ENCODE assay signal across 23 cellular contexts in genomic region chrX:130321550-130321949, GRCh38. TPM values are rescaled to one million over a fixed set of nuclear protein-coding genes. Genes with fewer than 3 reads are reported as not detected.
DNase-seq lines count a peak whose midpoint lies in the region; ATAC-seq, FAIRE-seq and TF ChIP-seq lines count a peak whose summit lies in the region.
"Had no signal": no experiment of that assay in that cellular context is flagged by ENCODE, and none has a peak within 500 bp of the region (broad histone marks: within the 10 kb centered on the region; RNA-seq: fewer than 3 reads in every experiment).

No MANE protein-coding gene starts in this region.

- H3K9me2 ChIP-seq in MM.1S (replicated peaks; ENCODE audit: insufficient read depth, low read length), result no peaks in the 10 kb centered on the region

- H3K27me3 ChIP-seq in MM.1S (replicated peaks; ENCODE audit: insufficient read depth, low read length) (no peaks in the 10 kb centered on the region), Peyer's patch (no peaks in the 10 kb centered on the region)
- H3K27me3 ChIP-seq: foreskin keratinocyte, tibial artery had no signal

- H3K27me3 Mint-ChIP-seq in chondrocyte (ENCODE audit: low read depth), result peaks cover 34% of the 10 kb centered on the region
- H3K27me3 Mint-ChIP-seq: stimulated activated naive B cell treated with anti-CD40 and anti-IgM and Interleukin-4, amounts not matched to agents 10 μg/mL and 1 μg/mL and 100 μg/mL, for 72 hours had no signal

- TF ChIP-seq POLR2A in Peyer's patch (IDR thresholded peaks at IDR 0.05), result no peak

- H3K9me3 Mint-ChIP-seq in chondrocyte (ENCODE audit: low read depth), result peaks cover 13% of the 10 kb centered on the region

- H3K4me1 ChIP-seq in MM.1S (ENCODE audit: low read length) (peaks cover 13% of the 10 kb centered on the region), Peyer's patch (no peaks in the 10 kb centered on the region)
- H3K4me1 ChIP-seq: foreskin keratinocyte, tibial artery had no signal

- peak overlapping the region; percentile 58; the same call in 1 of the 2 replicates for H3K4me2 ChIP-seq in MM.1S (ENCODE audit: low read depth, low read length)

- H3K9ac ChIP-seq in MM.1S (ENCODE audit: low read length), result no peak overlapping the region

- H3K27ac Mint-ChIP-seq in chondrocyte (ENCODE audit: unreplicated experiment), result no peak overlapping the region
- H3K27ac Mint-ChIP-seq: activated CD8-positive, alpha-beta T cell treated with anti-CD3 and anti-CD28 coated beads, Interleukin-2, amount 10 ng/mL, durations not matched to agents 7 days and 5 days; activated naive CD8-positive, alpha-beta T cell; activated T-cell treated with anti-CD3 and anti-CD28 coated beads, Interleukin-2, amount 50 U/mL, for 72 hours; stimulated activated naive B cell treated with anti-CD40 and anti-IgM and Interleukin-4, amounts not matched to agents 10 μg/mL and 1 μg/mL and 100 μg/mL, for 72 hours had no signal

- H3K4me3 ChIP-seq in MM.1S (ENCODE audit: low read length) (peak overlapping the region; percentile 11), Peyer's patch (no peak overlapping the region)
- H3K4me3 ChIP-seq: tibial artery had no signal

- H3K36me3 ChIP-seq in MM.1S (replicated peaks; ENCODE audit: insufficient read depth, low read length) (no peaks in the 10 kb centered on the region), Peyer's patch (no peaks in the 10 kb centered on the region)
- H3K36me3 ChIP-seq: neutrophil, tibial artery had no signal

- TF ChIP-seq CTCF in MM.1S (IDR thresholded peaks at IDR 0.05; ENCODE audit: low read length), result no peak
- no peak for TF ChIP-seq CTCF in chondrocyte (IDR thresholded peaks at IDR 0.05)
- TF ChIP-seq CTCF in Peyer's patch (IDR thresholded peaks at IDR 0.05), result no peak

- DNase-seq in MM.1S (peak; percentile 81), chondrocyte (ENCODE audit: low spot score) (no peak), NCI-H2107 treated with DMSO at 0.1 percent for 48 hours (lab: John Stamatoyannopoulos, UW; ENCODE audit: unreplicated experiment) (no peak), Peyer's patch (no peak), RCC 7860 (ENCODE audit: low spot score) (no peak)
- DNase-seq: activated CD8-positive, alpha-beta T cell treated with anti-CD3 and anti-CD28 coated beads, Interleukin-2, amount 10 ng/mL, durations not matched to agents 7 days and 5 days; activated T-cell treated with anti-CD3 and anti-CD28 coated beads, Interleukin-2, amount 50 U/mL, for 72 hours; COR-L47; cortex of kidney; EL; foreskin keratinocyte; NCI-H146; NCI-H345; stimulated activated CD4-positive, alpha-beta T cell treated with anti-CD3 and anti-CD28 coated beads, Interleukin-15, amount 100 ng/mL, for 24 hours; stimulated activated naive B cell treated with anti-CD40 and anti-IgM and Interleukin-4, amounts not matched to agents 10 μg/mL and 1 μg/mL and 100 μg/mL, for 72 hours; tibial artery had no signal

- no peaks in the 10 kb centered on the region for H3K79me2 ChIP-seq in MM.1S (ENCODE audit: low read length)

- H3K4me3 Mint-ChIP-seq in chondrocyte (ENCODE audit: unreplicated experiment), result no peak overlapping the region
- H3K4me3 Mint-ChIP-seq: activated CD8-positive, alpha-beta T cell treated with anti-CD3 and anti-CD28 coated beads, Interleukin-2, amount 10 ng/mL, durations not matched to agents 7 days and 5 days; activated naive CD8-positive, alpha-beta T cell; activated T-cell treated with anti-CD3 and anti-CD28 coated beads, Interleukin-2, amount 50 U/mL, for 72 hours; stimulated activated naive B cell treated with anti-CD40 and anti-IgM and Interleukin-4, amounts not matched to agents 10 μg/mL and 1 μg/mL and 100 μg/mL, for 72 hours had no signal

- peaks cover 3% of the 10 kb centered on the region for H3K36me3 Mint-ChIP-seq in chondrocyte (ENCODE audit: low read depth)
- H3K36me3 Mint-ChIP-seq: activated naive CD8-positive, alpha-beta T cell had no signal

- FAIRE-seq in RCC 7860 (lab: Jason Lieb, UNC), result no peak
- FAIRE-seq: endothelial cell of umbilical vein, H54 had no signal

- H3K27ac ChIP-seq in MM.1S (ENCODE audit: low read length) (peak overlapping the region; percentile 48; the same call in 1 of the 2 replicates), Peyer's patch (no peak overlapping the region)
- H3K27ac ChIP-seq: foreskin keratinocyte, neutrophil, tibial artery had no signal

- no peaks in the 10 kb centered on the region for H3F3A ChIP-seq in MM.1S (ENCODE audit: insufficient read depth, low read length)

- H3K9me3 ChIP-seq in MM.1S (replicated peaks; ENCODE audit: insufficient read depth, low read length), result no peaks in the 10 kb centered on the region
- no peaks in the 10 kb centered on the region for H3K9me3 ChIP-seq in Peyer's patch
- H3K9me3 ChIP-seq: neutrophil, tibial artery had no signal

- ATAC-seq in GM18861 (IDR thresholded peaks at IDR 0.05; ENCODE audit: unreplicated experiment) (peak; percentile 80), GM21447 (IDR thresholded peaks at IDR 0.05; ENCODE audit: unreplicated experiment) (peak; percentile 57), HG02981 (IDR thresholded peaks at IDR 0.05; ENCODE audit: unreplicated experiment) (peak; percentile 65)
- ATAC-seq: activated CD8-positive, alpha-beta T cell treated with anti-CD3 and anti-CD28 coated beads, Interleukin-2, amount 10 ng/mL, durations not matched to agents 7 days and 5 days; activated T-cell treated with anti-CD3 and anti-CD28 coated beads, Interleukin-2, amount 50 U/mL, for 72 hours; foreskin keratinocyte; stimulated activated naive B cell treated with anti-CD40 and anti-IgM and Interleukin-4, amounts not matched to agents 10 μg/mL and 1 μg/mL and 100 μg/mL, for 72 hours had no signal

- no peaks in the 10 kb centered on the region for H3K4me1 Mint-ChIP-seq in chondrocyte (ENCODE audit: low read depth)

- no peaks in the 10 kb centered on the region for H4K20me1 ChIP-seq in MM.1S (ENCODE audit: insufficient read depth, low read length)

- H2AFZ ChIP-seq in MM.1S (ENCODE audit: low read length), result no peak overlapping the region

RNA-seq across cellular contexts. Expression of gene SLC25A14, which starts 18.2 kb away (rescaled TPM):
- 12.9 to 16.6 TPM (median 14.7 TPM) in 3 replicates for total RNA-seq in chondrocyte
- 10 to 100 TPM in 2 of 4 donors, 1 to 10 TPM in 1, not detected in 1; 3.5 to 13.2 (median 11.1) TPM for total RNA-seq in Peyer's patch

RNA-seq across cellular contexts. Expression of gene ZNF280C, which starts 52.9 kb away (rescaled TPM):
- 3.4 to 5.6 TPM (median 3.4 TPM) in 3 replicates for total RNA-seq in chondrocyte
- 10 to 100 TPM in 1 of 4 donors, 1 to 10 TPM in 3; 1.8 to 12.4 (median 4.1) TPM for total RNA-seq in Peyer's patch
